ENCODE assay signal across 29 cellular contexts in genomic region chr16:52482916-52483315, GRCh38.
"Had no signal": no experiment of that assay in that cellular context is flagged by ENCODE, and none has a peak within 500 bp of the region (broad histone marks: within the 10 kb centered on the region; RNA-seq: fewer than 3 reads in every experiment).

No MANE protein-coding gene starts in this region.

- H3K36me3 Mint-ChIP-seq: mesothelial cell of epicardium; naive B cell; natural killer cell treated with Interleukin-12 subunit alpha and Interleukin-12 subunit beta and Interleukin-15 and Interleukin-18, amount 100 ng/mL, for 72 hours; stimulated activated naive B cell treated with anti-CD40 and anti-IgM and Interleukin-4, amounts not matched to agents 10 μg/mL and 1 μg/mL and 100 μg/mL, for 72 hours had no signal

- ATAC-seq: foreskin keratinocyte; gastroesophageal sphincter; heart right ventricle; left cardiac atrium; left lung; mucosa of descending colon; natural killer cell treated with Interleukin-12 subunit alpha and Interleukin-12 subunit beta and Interleukin-15 and Interleukin-18, amount 100 ng/mL, for 72 hours; pancreas; right lobe of liver; stimulated activated naive B cell treated with anti-CD40 and anti-IgM and Interleukin-4, amounts not matched to agents 10 μg/mL and 1 μg/mL and 100 μg/mL, for 72 hours; upper lobe of right lung had no signal

- H3K27me3 Mint-ChIP-seq: naive B cell; natural killer cell treated with Interleukin-12 subunit alpha and Interleukin-12 subunit beta and Interleukin-15 and Interleukin-18, amount 100 ng/mL, for 72 hours; stimulated activated naive B cell treated with anti-CD40 and anti-IgM and Interleukin-4, amounts not matched to agents 10 μg/mL and 1 μg/mL and 100 μg/mL, for 72 hours; stimulated activated naive CD8-positive, alpha-beta T cell treated with anti-CD3 and anti-CD28 coated beads, Interleukin-15, Interleukin-2, amounts not matched to agents 100 ng/mL and 50 ng/mL, for 24 hours had no signal

- FAIRE-seq: endothelial cell of umbilical vein, islet of Langerhans, pancreas, small intestine had no signal

- H3K27me3 ChIP-seq: esophagus muscularis mucosa, gastroesophageal sphincter, heart right ventricle, left lung, neutrophil, pancreas, right lobe of liver, transverse colon, upper lobe of right lung, uterus had no signal

- H3K27ac Mint-ChIP-seq: mesothelial cell of epicardium; naive B cell; natural killer cell treated with Interleukin-12 subunit alpha and Interleukin-12 subunit beta and Interleukin-15 and Interleukin-18, amount 100 ng/mL, for 72 hours; stimulated activated naive B cell treated with anti-CD40 and anti-IgM and Interleukin-4, amounts not matched to agents 10 μg/mL and 1 μg/mL and 100 μg/mL, for 72 hours; stimulated activated naive CD8-positive, alpha-beta T cell treated with anti-CD3 and anti-CD28 coated beads, Interleukin-15, Interleukin-2, amounts not matched to agents 100 ng/mL and 50 ng/mL, for 24 hours had no signal

- H3K9me3 ChIP-seq: esophagus muscularis mucosa, gastroesophageal sphincter, left lung, mucosa of descending colon, neutrophil, pancreas, right lobe of liver, thoracic aorta, transverse colon, upper lobe of right lung, uterus had no signal

- H3K9me3 Mint-ChIP-seq: stimulated activated naive CD8-positive, alpha-beta T cell treated with anti-CD3 and anti-CD28 coated beads, Interleukin-15, Interleukin-2, amounts not matched to agents 100 ng/mL and 50 ng/mL, for 24 hours had no signal

- DNase-seq: dermis blood vessel endothelial cell; effector memory CD4-positive, alpha-beta T cell; foreskin keratinocyte; heart right ventricle; hippocampal formation; left cardiac atrium; left lung; mesenchymal stem cell; mucosa of descending colon; naive B cell; pancreas; right lobe of liver; small intestine; stimulated activated CD4-positive, alpha-beta T cell treated with anti-CD3 and anti-CD28 coated beads, Interleukin-15, amount 100 ng/mL, for 24 hours; stimulated activated CD4-positive, alpha-beta T cell treated with anti-CD3 and anti-CD28 coated beads, Interleukin-2, amount 100 ng/mL, for 48 hours; stimulated activated naive B cell treated with anti-CD40 and anti-IgM and Interleukin-4, amounts not matched to agents 10 μg/mL and 1 μg/mL and 100 μg/mL, for 72 hours; transverse colon; upper lobe of right lung; uterus had no signal

- H3K36me3 ChIP-seq: esophagus muscularis mucosa, gastroesophageal sphincter, heart right ventricle, left lung, neutrophil, pancreas, right lobe of liver, thoracic aorta, transverse colon, upper lobe of right lung, uterus had no signal

- H3K4me1 Mint-ChIP-seq: naive B cell; stimulated activated naive B cell treated with anti-CD40 and anti-IgM and Interleukin-4, amounts not matched to agents 10 μg/mL and 1 μg/mL and 100 μg/mL, for 72 hours had no signal

- H3K4me3 ChIP-seq: esophagus muscularis mucosa, gastroesophageal sphincter, heart right ventricle, left lung, mucosa of descending colon, pancreas, right lobe of liver, thoracic aorta, transverse colon, upper lobe of right lung, uterus had no signal

- H3K4me1 ChIP-seq: esophagus muscularis mucosa, foreskin keratinocyte, gastroesophageal sphincter, heart right ventricle, left lung, upper lobe of right lung, uterus had no signal

- H3K4me3 Mint-ChIP-seq: mesothelial cell of epicardium; naive B cell; natural killer cell treated with Interleukin-12 subunit alpha and Interleukin-12 subunit beta and Interleukin-15 and Interleukin-18, amount 100 ng/mL, for 72 hours; neural crest cell; stimulated activated naive B cell treated with anti-CD40 and anti-IgM and Interleukin-4, amounts not matched to agents 10 μg/mL and 1 μg/mL and 100 μg/mL, for 72 hours; stimulated activated naive CD8-positive, alpha-beta T cell treated with anti-CD3 and anti-CD28 coated beads, Interleukin-15, Interleukin-2, amounts not matched to agents 100 ng/mL and 50 ng/mL, for 24 hours had no signal

- H3K27ac ChIP-seq: esophagus muscularis mucosa, foreskin keratinocyte, gastroesophageal sphincter, heart right ventricle, left lung, neutrophil, pancreas, right lobe of liver, thoracic aorta, transverse colon, upper lobe of right lung, uterus had no signal
